ENCODE assay signal across 3 cellular contexts in the genomic region with DNA sequence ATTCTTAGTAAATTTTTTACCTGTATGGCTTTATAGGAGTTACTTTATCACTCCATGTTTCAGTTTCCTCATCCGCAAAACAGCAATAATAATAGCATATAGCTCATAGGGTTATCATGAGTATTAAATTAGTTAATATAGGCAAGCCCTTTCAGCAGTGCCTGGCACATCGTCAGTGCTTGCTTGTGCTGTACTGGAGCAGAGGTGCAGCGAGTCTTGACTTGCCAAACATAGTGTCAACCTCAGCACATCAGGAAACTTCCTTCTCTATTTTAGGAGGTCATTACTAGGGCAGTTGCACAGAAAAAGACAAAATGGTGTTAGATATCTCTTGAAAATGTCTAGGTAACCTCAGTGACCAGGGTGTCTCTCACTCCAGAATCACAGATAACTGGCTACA. TPM values are rescaled to one million over a fixed set of nuclear protein-coding genes. Genes with fewer than 3 reads are reported as not detected.
"Had no signal": no experiment of that assay in that cellular context is flagged by ENCODE, and none has a peak within 500 bp of the region (broad histone marks: within the 10 kb centered on the region; RNA-seq: fewer than 3 reads in every experiment).

No MANE protein-coding gene starts in this region.

RNA-seq across cellular contexts. Expression of gene NUDT4B, which starts 33.1 kb away (rescaled TPM):
- total RNA-seq: activated naive CD8-positive, alpha-beta T cell treated with anti-CD3 and anti-CD28 coated beads, Interleukin-2, amount 10 ng/mL, durations not matched to agents 7 days and 5 days; endothelial cell of umbilical vein; T-helper 1 cell treated with Interleukin-12 subunit alpha and Interleukin-12 subunit beta and Interleukin-4 antibody, amounts not matched to agents 30 ng/mL and 1 ng/mL, for 36 hours had no signal
